8 cellular contexts compared by ENCODE assay signal in genomic region chr1:161725888-161726630, GRCh38. TPM values are rescaled to one million over a fixed set of nuclear protein-coding genes. Genes with fewer than 3 reads are reported as not detected.
DNase-seq lines count a peak whose midpoint lies in the region; ATAC-seq and TF ChIP-seq lines count a peak whose summit lies in the region.

No MANE protein-coding gene starts in this region.

- peak overlapping the region; percentile 47 to 90 (median 82) for H3K27ac Mint-ChIP-seq in CD4-positive, alpha-beta memory T cell
- H3K27ac Mint-ChIP-seq in T-helper 1 cell treated with Interleukin-12 subunit alpha and Interleukin-12 subunit beta and Interleukin-4 antibody, amounts not matched to agents 30 μg/mL and 1 μg/mL, for 36 hours = peak overlapping the region; percentile 50

- peaks cover 3 to 13% of the 10 kb centered on the region in 2 experiments; a peak in 1 of 4 replicates for H3K79me1 ChIP-seq in IMR-90 (ENCODE audit: low read depth in 1 of 2, low read length in 2 of 2)

- H3K9me3 Mint-ChIP-seq in CD4-positive, alpha-beta memory T cell = no peaks in the 10 kb centered on the region
- H3K9me3 Mint-ChIP-seq in T-helper 1 cell treated with Interleukin-12 subunit alpha and Interleukin-12 subunit beta and Interleukin-4 antibody, amounts not matched to agents 30 μg/mL and 1 μg/mL, for 36 hours = no peaks in the 10 kb centered on the region

- CTCF ChIA-PET in CD4-positive, alpha-beta memory T cell (lab: Charles Lee; ENCODE audit: partially characterized antibody) = interaction anchor here (0.9 to 6.6 kb wide), 9 partner anchors 9 to 344 kb away, joined by 3 to 103 read pairs (median 5); partner anchors contain the start of gene DUSP12
- CTCF ChIA-PET in IMR-90 (lab: Yijun Ruan, JAX) = interaction anchor here (0.7 to 2.0 kb wide), 4 partner anchors 10 to 15 kb away, joined by 3 to 8 read pairs (median 4); no protein-coding TSS in a partner anchor

- no peaks in the 10 kb centered on the region for H3K36me3 ChIP-seq in CD4-positive, alpha-beta memory T cell (ENCODE audit: insufficient read depth, low read length)
- no peaks in the 10 kb centered on the region for H3K36me3 ChIP-seq in IMR-90 (ENCODE audit: control insufficient read depth, insufficient read depth, low read length)
- no peaks in the 10 kb centered on the region for H3K36me3 ChIP-seq in brain microvascular endothelial cell (replicated peaks)
- no peaks in the 10 kb centered on the region for H3K36me3 ChIP-seq in iPS-20b (ENCODE audit: insufficient read depth, low read depth, low read length)
- no peaks in the 10 kb centered on the region for H3K36me3 ChIP-seq in skeletal muscle tissue (ENCODE audit: control insufficient read depth in 3 of 3, insufficient read depth in 3 of 3, low read length in 3 of 3)

- peaks cover 19% of the 10 kb centered on the region for H3K9me1 ChIP-seq in IMR-90 (ENCODE audit: insufficient read depth, low read length)

- H3K4me1 ChIP-seq in CD4-positive, alpha-beta memory T cell (ENCODE audit: insufficient read depth, low read length) = peaks cover 38% of the 10 kb centered on the region
- peaks cover 5% of the 10 kb centered on the region for H3K4me1 ChIP-seq in IMR-90 (ENCODE audit: control insufficient read depth, insufficient read depth, low read length)
- H3K4me1 ChIP-seq in iPS-20b (ENCODE audit: insufficient read depth, low read length) = peaks cover 4% of the 10 kb centered on the region; the same call in 1 of the 2 replicates
- peaks cover 8 to 22% (median 10%) of the 10 kb centered on the region in 3 donors for H3K4me1 ChIP-seq in skeletal muscle tissue (ENCODE audit: control insufficient read depth in 3 of 3, insufficient read depth in 3 of 3, low read length in 3 of 3)

- dilution Hi-C loops in IMR-90 (cut with HindIII; ENCODE audit: low sequenced_read_pairs, unreplicated experiment) = no loop called here

- peak overlapping the region; percentile 88 for H2AK5ac ChIP-seq in IMR-90 (ENCODE audit: low read depth, low read length)

- H4K91ac ChIP-seq in IMR-90 (ENCODE audit: insufficient read depth, low read depth, low read length) = peak overlapping the region; percentile 69

- ATAC-seq in GM19452 (IDR thresholded peaks at IDR 0.05; ENCODE audit: unreplicated experiment) = peak; percentile 22
- ATAC-seq in IMR-90 (ENCODE audit: low read depth) = peak; percentile 21
- ATAC-seq in HG03469 (IDR thresholded peaks at IDR 0.05; ENCODE audit: unreplicated experiment) = no peak

- peak overlapping the region; percentile 33 for H4K5ac ChIP-seq in IMR-90 (ENCODE audit: low read depth, low read length)

- H3K4ac ChIP-seq in IMR-90 (ENCODE audit: low read depth, low read length) = peak overlapping the region; percentile 92

- H3K4me3 ChIP-seq in CD4-positive, alpha-beta memory T cell (ENCODE audit: low read length in 2 of 2) = peak overlapping the region; percentile 79 to 85
- H3K4me3 ChIP-seq in IMR-90 (ENCODE audit: insufficient read depth, low read depth, low read length) = peak overlapping the region; percentile 98
- H3K4me3 ChIP-seq in brain microvascular endothelial cell (ENCODE audit: low read depth, low read length) = peak overlapping the region; percentile 70
- H3K4me3 ChIP-seq in iPS-20b (ENCODE audit: low read length) = peak overlapping the region; percentile 91
- peak overlapping the region; percentile 76 to 93 (median 83) for H3K4me3 ChIP-seq in skeletal muscle tissue (ENCODE audit: low read length in 3 of 3)

- no peak for TF ChIP-seq POLR2A in IMR-90 (IDR thresholded peaks at IDR 0.05; ENCODE audit: low read depth, low read length)

- peak overlapping the region; percentile 68 for H3K18ac ChIP-seq in IMR-90 (ENCODE audit: low read depth, low read length)

- peak overlapping the region; percentile 90 for H3K4me2 ChIP-seq in IMR-90 (ENCODE audit: low read depth, low read length)

- peak overlapping the region; percentile 65; the same call in 1 of the 3 replicates for H2BK15ac ChIP-seq in IMR-90 (ENCODE audit: low read depth, low read length)

- H3K4me1 Mint-ChIP-seq in CD4-positive, alpha-beta memory T cell = peaks cover 24 to 49% (median 38%) of the 10 kb centered on the region in 4 donors
- H3K4me1 Mint-ChIP-seq in T-helper 1 cell treated with Interleukin-12 subunit alpha and Interleukin-12 subunit beta and Interleukin-4 antibody, amounts not matched to agents 30 μg/mL and 1 μg/mL, for 36 hours (ENCODE audit: low read depth) = peaks cover 35% of the 10 kb centered on the region

- peak overlapping the region; percentile 94 for H3K23ac ChIP-seq in IMR-90 (ENCODE audit: low read depth, low read length)

- peak overlapping the region; percentile 29 for H2BK120ac ChIP-seq in IMR-90 (ENCODE audit: low read depth, low read length)

- 0% methylated on average over 7 of the region's 43 CpGs; no CpG with 5 or more reads in 1 of the 2 experiments for WGBS in IMR-90 (ENCODE audit: extremely low coverage in 2 of 2, insufficient read length in 1 of 2), 2 experiments

- H3K9me3 ChIP-seq in CD4-positive, alpha-beta memory T cell (ENCODE audit: control insufficient read depth in 1 of 2, low read length in 2 of 2) = no peaks in the 10 kb centered on the region
- no peaks in the 10 kb centered on the region for H3K9me3 ChIP-seq in IMR-90 (ENCODE audit: control insufficient read depth, insufficient read depth, low read length)
- no peaks in the 10 kb centered on the region for H3K9me3 ChIP-seq in iPS-20b (ENCODE audit: insufficient read depth, low read depth, low read length)
- no peaks in the 10 kb centered on the region for H3K9me3 ChIP-seq in skeletal muscle tissue (ENCODE audit: control insufficient read depth in 3 of 3, low read length in 3 of 3)

- no TSS peak for BruUV-seq in IMR-90 (replicated peaks; lab: Mats Ljungman, UMichigan)

- peak; percentile 39 for TF ChIP-seq CTCF in IMR-90 (conservative IDR thresholded peaks at IDR 0.05; ENCODE audit: low read depth, low read length)
- TF ChIP-seq CTCF in brain microvascular endothelial cell (IDR thresholded peaks at IDR 0.05; ENCODE audit: low read depth, low read length, missing control alignments) = peak; percentile 53

- H3K9ac ChIP-seq in IMR-90 (ENCODE audit: low read depth, low read length) (peak overlapping the region; percentile 87), iPS-20b (ENCODE audit: low read depth, low read length) (peak overlapping the region; percentile 61; the same call in 1 of the 2 replicates), skeletal muscle tissue (ENCODE audit: low read depth in 1 of 3, low read length in 3 of 3) (peak overlapping the region; percentile 70 to 83 (median 71))

- 0 out of 2 replicates have a peak overlapping the region, but pooled peaks have one; percentile 54 for H3K56ac ChIP-seq in IMR-90 (ENCODE audit: extremely low read depth, insufficient read depth, low read length)

- peak overlapping the region; percentile 82 for H3K14ac ChIP-seq in IMR-90 (replicated peaks; ENCODE audit: low read depth, low read length)

- peak overlapping the region; percentile 21; the same call in 1 of the 2 replicates for H2BK20ac ChIP-seq in IMR-90 (ENCODE audit: low read depth, low read length)

- no peaks in the 10 kb centered on the region for H3K27me3 Mint-ChIP-seq in CD4-positive, alpha-beta memory T cell
- H3K27me3 Mint-ChIP-seq in T-helper 1 cell treated with Interleukin-12 subunit alpha and Interleukin-12 subunit beta and Interleukin-4 antibody, amounts not matched to agents 30 μg/mL and 1 μg/mL, for 36 hours (ENCODE audit: low read depth) = peaks cover 82% of the 10 kb centered on the region

- POLR2A ChIA-PET in CD4-positive, alpha-beta memory T cell (lab: Charles Lee; ENCODE audit: partially characterized antibody) = interaction anchor here (0.9 to 4.6 kb wide), 20 partner anchors 8 to 1803 kb away, joined by 3 to 104 read pairs (median 4); partner anchors contain the start of gene DUSP12
- POLR2A ChIA-PET in IMR-90 (lab: Charles Lee; ENCODE audit: unreplicated experiment) = no interaction called here

- no peaks in the 10 kb centered on the region for H3K27me3 ChIP-seq in CD4-positive, alpha-beta memory T cell (ENCODE audit: insufficient read depth, low read length)
- no peaks in the 10 kb centered on the region for H3K27me3 ChIP-seq in IMR-90 (ENCODE audit: control insufficient read depth, insufficient read depth, low read length)
- no peaks in the 10 kb centered on the region for H3K27me3 ChIP-seq in brain microvascular endothelial cell (replicated peaks)
- H3K27me3 ChIP-seq in iPS-20b (ENCODE audit: insufficient read depth, low read length) = peaks cover 60% of the 10 kb centered on the region
- peaks cover 11 to 47% (median 41%) of the 10 kb centered on the region in 3 donors for H3K27me3 ChIP-seq in skeletal muscle tissue (ENCODE audit: control insufficient read depth in 3 of 3, insufficient read depth in 3 of 3, low read length in 3 of 3)

- peak overlapping the region; percentile 80 for H2AK9ac ChIP-seq in IMR-90 (replicated peaks; ENCODE audit: low read depth, low read length, poor library complexity)

- 0 out of 2 replicates have a peak, but pooled peaks have one; percentile 17 for TF ChIP-seq RAD21 in IMR-90 (IDR thresholded peaks at IDR 0.05; ENCODE audit: low read length)

- intact Hi-C loops in CD4-positive, alpha-beta memory T cell (cut with micrococcal nuclease) = loop anchor here (1.0 to 5.0 kb wide), 4 partner anchors 15 to 184 kb away; partner anchors contain the start of gene ATF6
- intact Hi-C loops in IMR-90 (cut with micrococcal nuclease) = no loop called here

- H3K27ac ChIP-seq in CD4-positive, alpha-beta memory T cell (ENCODE audit: low read depth, low read length) = peak overlapping the region; percentile 45
- H3K27ac ChIP-seq in IMR-90 (ENCODE audit: insufficient read depth, low read length) = peak overlapping the region; percentile 91
- H3K27ac ChIP-seq in brain microvascular endothelial cell = peak overlapping the region; percentile 64
- H3K27ac ChIP-seq in iPS-20b (ENCODE audit: low read length) = no peak overlapping the region
- H3K27ac ChIP-seq in skeletal muscle tissue (ENCODE audit: low read depth, low read length) = peak overlapping the region; percentile 60

- H2AFZ ChIP-seq in IMR-90 (replicated peaks; ENCODE audit: low read length, poor library complexity) = peak overlapping the region; percentile 95

- no peaks in the 10 kb centered on the region for H4K20me1 ChIP-seq in IMR-90 (ENCODE audit: insufficient read depth, low read length)

- DNase-seq in CD4-positive, alpha-beta memory T cell = peak; percentile 43 to 52 (median 44)
- DNase-seq in IMR-90 = peak; percentile 38
- DNase-seq in brain microvascular endothelial cell = peak; percentile 34

- in situ Hi-C loops in IMR-90 (cut with MboI; ENCODE audit: low sequenced_read_pairs) = loop anchor here (25.0 kb wide), 1 partner anchor 89 kb away; the partner anchor contains the start of gene FCGR3B
- in situ Hi-C loops in brain microvascular endothelial cell (cut with HindIII; ENCODE audit: low pct_ligation_motif_present, low sequenced_read_pairs) = no loop called here

- H4K8ac ChIP-seq in IMR-90 (ENCODE audit: low read depth in 2 of 2, low read length in 2 of 2) = peak overlapping the region; percentile 71 to 85

- H2BK5ac ChIP-seq in IMR-90 (ENCODE audit: low read depth, low read length, poor library complexity, severe bottlenecking) = peak overlapping the region; percentile 88

- H3K4me3 Mint-ChIP-seq in CD4-positive, alpha-beta memory T cell = peak overlapping the region; percentile 92 to 100 (median 96)
- H3K4me3 Mint-ChIP-seq in T-helper 1 cell treated with Interleukin-12 subunit alpha and Interleukin-12 subunit beta and Interleukin-4 antibody, amounts not matched to agents 30 μg/mL and 1 μg/mL, for 36 hours = peak overlapping the region; percentile 87

- H3K36me3 Mint-ChIP-seq in CD4-positive, alpha-beta memory T cell = peaks cover 0 to 6% of the 10 kb centered on the region in 2 donors
- no peaks in the 10 kb centered on the region for H3K36me3 Mint-ChIP-seq in T-helper 1 cell treated with Interleukin-12 subunit alpha and Interleukin-12 subunit beta and Interleukin-4 antibody, amounts not matched to agents 30 μg/mL and 1 μg/mL, for 36 hours (ENCODE audit: low read depth)

RNA-seq across cellular contexts. Expression of gene FCRLB, which starts 4.7 kb away (rescaled TPM):
- 1 to 10 TPM; 1.2 to 1.5 TPM for total RNA-seq in CD4-positive, alpha-beta memory T cell
- 1 to 10 TPM; 1.0 to 1.6 TPM for polyA plus RNA-seq in CD4-positive, alpha-beta memory T cell
- 0.90 and 1.1 TPM in 2 replicates for total RNA-seq in IMR-90 (2012; rRNA removed)
- 2.2 and 2.9 TPM in 2 replicates for polyA plus RNA-seq in IMR-90 (2012; rRNA removed)
- 1.5 and 1.9 TPM in 2 replicates for polyA plus RNA-seq in IMR-90 (2012; cell fraction: cytosol; rRNA removed)
- polyA plus RNA-seq in IMR-90 (2012; cell fraction: nucleus; rRNA removed; ENCODE audit: low replicate concordance) = 0.85 and 2.0 TPM in 2 replicates
- total RNA-seq in skeletal muscle tissue = 1.0 TPM

RNA-seq across cellular contexts. Expression of gene FCRLA, which starts 19.0 kb away (rescaled TPM):
- total RNA-seq in CD4-positive, alpha-beta memory T cell = not detected
- 1 to 10 TPM in 1 of 2 donors, under 1 TPM in 1; 0.23 to 2.7 TPM for polyA plus RNA-seq in CD4-positive, alpha-beta memory T cell
- total RNA-seq in IMR-90 (2012; rRNA removed) (0.28 and 0.36 TPM in 2 replicates), skeletal muscle tissue (1.0 TPM)
- 0.36 and 0.46 TPM in 2 replicates for polyA plus RNA-seq in IMR-90 (2012; rRNA removed)
- polyA plus RNA-seq in IMR-90 (2012; cell fraction: cytosol; rRNA removed) = 0.13 and 0.21 TPM in 2 replicates
- polyA plus RNA-seq in IMR-90 (2012; cell fraction: nucleus; rRNA removed; ENCODE audit: low replicate concordance) = 0.06 and 0.11 TPM in 2 replicates

RNA-seq across cellular contexts. Expression of gene DUSP12, which starts 23.5 kb away (rescaled TPM):
- 10 to 100 TPM; 30.4 to 31.6 TPM for total RNA-seq in CD4-positive, alpha-beta memory T cell
- 10 to 100 TPM; 53.8 to 86.5 TPM for polyA plus RNA-seq in CD4-positive, alpha-beta memory T cell
- total RNA-seq in IMR-90 (2012; rRNA removed) = 31.5 and 31.7 TPM in 2 replicates
- 35.6 and 39.2 TPM in 2 replicates for polyA plus RNA-seq in IMR-90 (2012; rRNA removed)
- polyA plus RNA-seq in IMR-90 (2012; cell fraction: cytosol; rRNA removed) = 22.3 and 27.3 TPM in 2 replicates
- polyA plus RNA-seq in IMR-90 (2012; cell fraction: nucleus; rRNA removed; ENCODE audit: low replicate concordance) = 22.1 and 22.2 TPM in 2 replicates
- total RNA-seq in skeletal muscle tissue = 35.5 TPM

RNA-seq across cellular contexts. Expression of gene ATF6, which starts 40.1 kb away (rescaled TPM):
- 10 to 100 TPM; 22.3 to 22.4 TPM for total RNA-seq in CD4-positive, alpha-beta memory T cell
- 10 to 100 TPM; 14.3 to 22.7 TPM for polyA plus RNA-seq in CD4-positive, alpha-beta memory T cell
- total RNA-seq in IMR-90 (2012; rRNA removed) = 17.6 and 17.8 TPM in 2 replicates
- polyA plus RNA-seq in IMR-90 (2012; rRNA removed) = 11.5 and 12.2 TPM in 2 replicates
- 3.0 and 4.1 TPM in 2 replicates for polyA plus RNA-seq in IMR-90 (2012; cell fraction: cytosol; rRNA removed)
- polyA plus RNA-seq in IMR-90 (2012; cell fraction: nucleus; rRNA removed; ENCODE audit: low replicate concordance) = 1.2 and 6.3 TPM in 2 replicates
- 14.6 TPM for total RNA-seq in skeletal muscle tissue
